ENCODE assay signal across 14 cellular contexts in genomic region chr2:64946737-64947090, GRCh38. TPM values are rescaled to one million over a fixed set of nuclear protein-coding genes. Genes with fewer than 3 reads are reported as not detected.
DNase-seq lines count a peak whose midpoint lies in the region; ATAC-seq and TF ChIP-seq lines count a peak whose summit lies in the region.
"Had no signal": no experiment of that assay in that cellular context is flagged by ENCODE, and none has a peak within 500 bp of the region (broad histone marks: within the 10 kb centered on the region; RNA-seq: fewer than 3 reads in every experiment).

No MANE protein-coding gene starts in this region.

- no peak for TF ChIP-seq POLR2A in NB4 (IDR thresholded peaks at IDR 0.05; ENCODE audit: extremely low read depth, insufficient read length)
- no peak for TF ChIP-seq POLR2A in spleen (IDR thresholded peaks at IDR 0.05)
- no peak for TF ChIP-seq POLR2A in gastrocnemius medialis (IDR thresholded peaks at IDR 0.05)

- in situ Hi-C loops in gastrocnemius medialis (cut with MboI; ENCODE audit: low sequenced_read_pairs in 4 of 4) = no loop called here

- no peak for ATAC-seq in activated CD4-positive, alpha-beta T cell treated with anti-CD3 and anti-CD28 coated beads for 36 hours
- ATAC-seq in HG03280 (IDR thresholded peaks at IDR 0.05; ENCODE audit: unreplicated experiment) = no peak
- ATAC-seq in gastrocnemius medialis = no peak
- ATAC-seq: right lobe of liver had no signal

- TF ChIP-seq CTCF in NB4 (IDR thresholded peaks at IDR 0.05; ENCODE audit: low read depth, low read length) = no peak
- TF ChIP-seq CTCF in spleen (IDR thresholded peaks at IDR 0.05 in 8 of 11, conservative IDR thresholded peaks at IDR 0.05 in 3 of 11) = no peak
- no peak for TF ChIP-seq CTCF in gastrocnemius medialis (IDR thresholded peaks at IDR 0.05 in 4 of 5, conservative IDR thresholded peaks at IDR 0.05 in 1 of 5)

- H3K4me1 Mint-ChIP-seq in activated CD4-positive, alpha-beta T cell treated with anti-CD3 and anti-CD28 coated beads for 36 hours = peaks cover 30% of the 10 kb centered on the region
- H3K4me1 Mint-ChIP-seq in dendritic cell treated with granulocyte-macrophage colony-stimulating factor and Interleukin-4, amounts not matched to agents 40 ng/mL and 50 ng/mL, for 4 days (ENCODE audit: low read depth) = peaks cover 53% of the 10 kb centered on the region

- peak overlapping the region; percentile 89 for H3K27ac Mint-ChIP-seq in activated CD4-positive, alpha-beta T cell treated with anti-CD3 and anti-CD28 coated beads for 36 hours
- peak overlapping the region; percentile 38 for H3K27ac Mint-ChIP-seq in dendritic cell treated with granulocyte-macrophage colony-stimulating factor and Interleukin-4, amounts not matched to agents 40 ng/mL and 50 ng/mL, for 4 days

- H3K9me3 ChIP-seq in spleen (no peaks in the 10 kb centered on the region), gastrocnemius medialis (no peaks in the 10 kb centered on the region)
- H3K9me3 ChIP-seq: right lobe of liver, tibial nerve had no signal

- DNase-seq in activated CD4-positive, alpha-beta T cell treated with anti-CD3 and anti-CD28 coated beads for 36 hours = no peak
- no peak for DNase-seq in activated CD4-positive, alpha-beta T cell treated with anti-CD3 and anti-CD28 coated beads for 4 hours
- no peak for DNase-seq in NB4 (ENCODE audit: low read depth)
- DNase-seq in spleen = no peak
- DNase-seq in gastrocnemius medialis = no peak
- no peak for DNase-seq in COLO668 (lab: John Stamatoyannopoulos, UW; ENCODE audit: unreplicated experiment)
- DNase-seq: foreskin melanocyte, GOT3, NCI-H1930, right lobe of liver had no signal

- no peaks in the 10 kb centered on the region for H3K9me3 Mint-ChIP-seq in activated CD4-positive, alpha-beta T cell treated with anti-CD3 and anti-CD28 coated beads for 36 hours (ENCODE audit: low read depth)
- H3K9me3 Mint-ChIP-seq in dendritic cell treated with granulocyte-macrophage colony-stimulating factor and Interleukin-4, amounts not matched to agents 40 ng/mL and 50 ng/mL, for 4 days = no peaks in the 10 kb centered on the region

- POLR2A ChIA-PET in activated CD4-positive, alpha-beta T cell treated with anti-CD3 and anti-CD28 coated beads for 36 hours (lab: Charles Lee) = interaction anchor here (0.6 to 1.0 kb wide), 5 partner anchors 24 to 818 kb away, joined by 3 to 5 read pairs (median 4); no protein-coding TSS in a partner anchor

- H3K36me3 ChIP-seq in spleen = no peaks in the 10 kb centered on the region
- H3K36me3 ChIP-seq in gastrocnemius medialis = no peaks in the 10 kb centered on the region
- H3K36me3 ChIP-seq: right lobe of liver, tibial nerve had no signal

- peak overlapping the region; percentile 50 for H3K4me3 Mint-ChIP-seq in activated CD4-positive, alpha-beta T cell treated with anti-CD3 and anti-CD28 coated beads for 36 hours
- H3K4me3 Mint-ChIP-seq in dendritic cell treated with granulocyte-macrophage colony-stimulating factor and Interleukin-4, amounts not matched to agents 40 ng/mL and 50 ng/mL, for 4 days = no peak overlapping the region

- H3K4me1 ChIP-seq in spleen (peaks cover 15 to 71% (median 46%) of the 10 kb centered on the region in 6 donors), gastrocnemius medialis (peaks cover 38 to 44% of the 10 kb centered on the region in 2 donors)

- CTCF ChIA-PET in activated CD4-positive, alpha-beta T cell treated with anti-CD3 and anti-CD28 coated beads for 36 hours (lab: Charles Lee) = interaction anchor here (0.7 to 2.9 kb wide), 4 partner anchors 9 to 94 kb away, joined by 3 to 15 read pairs (median 4); no protein-coding TSS in a partner anchor

- intact Hi-C loops in activated CD4-positive, alpha-beta T cell treated with anti-CD3 and anti-CD28 coated beads for 36 hours (cut with DNase I, micrococcal nuclease) = loop anchor here (2.0 kb wide), 2 partner anchors 36 to 42 kb away; partner anchors contain the start of gene SLC1A4 (in 1 of the 2)
- intact Hi-C loops in dendritic cell treated with granulocyte-macrophage colony-stimulating factor and Interleukin-4, amounts not matched to agents 40 ng/mL and 50 ng/mL, for 4 days (cut with micrococcal nuclease) = no loop called here
- intact Hi-C loops in spleen (cut with DNase I; ENCODE audit: low total_unique reads) (no loop called here), gastrocnemius medialis (cut with DNase I; ENCODE audit: low total_unique reads) (loop anchor here (10.0 kb wide), 1 partner anchor 488 kb away; the partner anchor contains the start of gene SPRED2)

- no peaks in the 10 kb centered on the region for H3K27me3 Mint-ChIP-seq in activated CD4-positive, alpha-beta T cell treated with anti-CD3 and anti-CD28 coated beads for 36 hours
- no peaks in the 10 kb centered on the region for H3K27me3 Mint-ChIP-seq in dendritic cell treated with granulocyte-macrophage colony-stimulating factor and Interleukin-4, amounts not matched to agents 40 ng/mL and 50 ng/mL, for 4 days

- no peaks in the 10 kb centered on the region for H3K36me3 Mint-ChIP-seq in activated CD4-positive, alpha-beta T cell treated with anti-CD3 and anti-CD28 coated beads for 36 hours (ENCODE audit: low read depth)
- H3K36me3 Mint-ChIP-seq in dendritic cell treated with granulocyte-macrophage colony-stimulating factor and Interleukin-4, amounts not matched to agents 40 ng/mL and 50 ng/mL, for 4 days (ENCODE audit: low read depth) = peaks cover 6% of the 10 kb centered on the region

- H3K27ac ChIP-seq in spleen = peak overlapping the region; percentile 38 to 80 (median 60)
- H3K27ac ChIP-seq in gastrocnemius medialis = no peak overlapping the region
- H3K27ac ChIP-seq: coronary artery, right lobe of liver had no signal

- H3K27me3 ChIP-seq in spleen (replicated peaks in 1 of 7) (no peaks in the 10 kb centered on the region), gastrocnemius medialis (no peaks in the 10 kb centered on the region)
- H3K27me3 ChIP-seq: right lobe of liver, tibial nerve had no signal

- H3K4me3 ChIP-seq in NB4 (ENCODE audit: low read depth, low read length) = peak overlapping the region; percentile 61
- H3K4me3 ChIP-seq in spleen = peak overlapping the region in 2 of 8 donors; percentile 14 to 52
- H3K4me3 ChIP-seq in gastrocnemius medialis = no peak overlapping the region
- H3K4me3 ChIP-seq: coronary artery, right lobe of liver, tibial nerve had no signal

RNA-seq across cellular contexts. Expression of gene SLC1A4, which starts 42.5 kb away (rescaled TPM):
- total RNA-seq in activated CD4-positive, alpha-beta T cell treated with anti-CD3 and anti-CD28 coated beads for 36 hours = 10 to 100 TPM; 15.7 to 16.7 TPM
- 10 to 100 TPM; 14.6 to 32.0 (median 19.4) TPM for total RNA-seq in spleen
- polyA plus RNA-seq in spleen = 1 to 10 TPM; 2.5 to 4.4 (median 4.3) TPM
- total RNA-seq in gastrocnemius medialis = 10 to 100 TPM in 3 of 4 donors, 1 to 10 TPM in 1; 5.4 to 54.1 (median 14.1) TPM

Comparison
In these comparisons a context has a peak if more than half of its experiments do, and no peak if none do; other contexts are left out.
1. H3K27ac ChIP-seq: peak in spleen (8 of 8); none in gastrocnemius medialis (0 of 4).
2. intact Hi-C loops: an anchor here in activated CD4-positive, alpha-beta T cell treated with anti-CD3 and anti-CD28 coated beads for 36 hours (2.0 kb wide) and gastrocnemius medialis (10.0 kb wide); none called in dendritic cell treated with granulocyte-macrophage colony-stimulating factor and Interleukin-4, amounts not matched to agents 40 ng/mL and 50 ng/mL, for 4 days and spleen.